30 cellular contexts compared by ENCODE assay signal in genomic region chr3:101143002-101143401, GRCh38.
"Had no signal": no experiment of that assay in that cellular context is flagged by ENCODE, and none has a peak within 500 bp of the region (broad histone marks: within the 10 kb centered on the region; RNA-seq: fewer than 3 reads in every experiment).

No MANE protein-coding gene starts in this region.

- H3K36me3 ChIP-seq: adrenal gland, ascending aorta, cardiac muscle cell, right lobe of liver, thoracic aorta, uterus had no signal

- H3K4me3 Mint-ChIP-seq: activated naive CD4-positive, alpha-beta T cell treated with anti-CD3 and anti-CD28 coated beads for 36 hours; activated naive CD8-positive, alpha-beta T cell treated with anti-CD3 and anti-CD28 coated beads for 36 hours; activated T-helper 1 cell treated with anti-CD3 and anti-CD28 coated beads, Interleukin-12 subunit alpha, Interleukin-12 subunit beta, Interleukin-2, Interleukin-4 antibody, amounts not matched to agents 30 ng/mL and 10 ng/mL and 1 ng/mL, durations not matched to agents 14 hours and 24 hours and 36 hours; brain; effector memory CD8-positive, alpha-beta T cell; mesothelial cell of epicardium; naive thymus-derived CD8-positive, alpha-beta T cell; neural crest cell had no signal

- H3K27me3 ChIP-seq: adrenal gland, ascending aorta, cardiac muscle cell, right lobe of liver, uterus had no signal

- DNase-seq: activated CD4-positive, alpha-beta T cell treated with anti-CD3 and anti-CD28 coated beads for 4 hours; activated CD4-positive, alpha-beta T cell treated with anti-CD3 and anti-CD28 coated beads, Interleukin-2, amount 50 U/mL, for 48 hours; activated CD8-positive, alpha-beta memory T cell treated with anti-CD3 and anti-CD28 coated beads for 24 hours; activated effector memory CD4-positive, alpha-beta T cell treated with anti-CD3 and anti-CD28 coated beads, Interleukin-2, amount 50 U/mL, for 16 hours; activated naive CD4-positive, alpha-beta T cell treated with anti-CD3 and anti-CD28 coated beads for 36 hours; activated naive CD8-positive, alpha-beta T cell treated with anti-CD3 and anti-CD28 coated beads for 36 hours; activated T-cell treated with anti-CD3 and anti-CD28 coated beads, Interleukin-2, amount 50 U/mL, for 1 hour; adrenal gland; cortex of kidney; effector memory CD8-positive, alpha-beta T cell; foreskin fibroblast; left cardiac atrium; mammary epithelial cell; naive thymus-derived CD8-positive, alpha-beta T cell; right lobe of liver; stimulated activated CD4-positive, alpha-beta T cell treated with anti-CD3 and anti-CD28 coated beads, Interleukin-12 subunit alpha, Interleukin-12 subunit beta, amount 100 ng/mL, for 4 hours; stimulated activated CD4-positive, alpha-beta T cell treated with anti-CD3 and anti-CD28 coated beads, Interleukin-4, amount 100 ng/mL, for 1 hour; stimulated activated naive CD8-positive, alpha-beta T cell treated with anti-CD3 and anti-CD28 coated beads, Interleukin-15, Interleukin-2, amounts not matched to agents 100 U/mL and 50 U/mL, for 24 hours; trophoblast cell; uterus had no signal

- H3K27me3 Mint-ChIP-seq: brain had no signal

- H3K36me3 Mint-ChIP-seq: activated naive CD8-positive, alpha-beta T cell treated with anti-CD3 and anti-CD28 coated beads for 36 hours; brain; mesothelial cell of epicardium; naive thymus-derived CD8-positive, alpha-beta T cell had no signal

- H3K9me3 ChIP-seq: adrenal gland, ascending aorta, right lobe of liver, thoracic aorta, uterus had no signal

- H3K9me3 Mint-ChIP-seq: activated naive CD4-positive, alpha-beta T cell treated with anti-CD3 and anti-CD28 coated beads for 36 hours; activated naive CD8-positive, alpha-beta T cell treated with anti-CD3 and anti-CD28 coated beads for 36 hours; activated T-helper 1 cell treated with anti-CD3 and anti-CD28 coated beads, Interleukin-12 subunit alpha, Interleukin-12 subunit beta, Interleukin-2, Interleukin-4 antibody, amounts not matched to agents 30 ng/mL and 10 ng/mL and 1 ng/mL, durations not matched to agents 14 hours and 24 hours and 36 hours; brain; effector memory CD8-positive, alpha-beta T cell; mesothelial cell of epicardium; naive thymus-derived CD8-positive, alpha-beta T cell; neural crest cell had no signal

- H3K4me3 ChIP-seq: adrenal gland, ascending aorta, cardiac muscle cell, right lobe of liver, skin epidermis, thoracic aorta, uterus had no signal

- ATAC-seq: effector memory CD8-positive, alpha-beta T cell; left cardiac atrium; naive thymus-derived CD8-positive, alpha-beta T cell; right lobe of liver; stimulated activated naive CD8-positive, alpha-beta T cell treated with anti-CD3 and anti-CD28 coated beads, Interleukin-15, Interleukin-2, amounts not matched to agents 100 U/mL and 50 U/mL, for 24 hours had no signal

- H3K27ac Mint-ChIP-seq: activated naive CD4-positive, alpha-beta T cell treated with anti-CD3 and anti-CD28 coated beads for 36 hours; activated naive CD8-positive, alpha-beta T cell treated with anti-CD3 and anti-CD28 coated beads for 36 hours; activated T-helper 1 cell treated with anti-CD3 and anti-CD28 coated beads, Interleukin-12 subunit alpha, Interleukin-12 subunit beta, Interleukin-2, Interleukin-4 antibody, amounts not matched to agents 30 ng/mL and 10 ng/mL and 1 ng/mL, durations not matched to agents 14 hours and 24 hours and 36 hours; brain; effector memory CD8-positive, alpha-beta T cell; mesothelial cell of epicardium; naive thymus-derived CD8-positive, alpha-beta T cell had no signal

- H3K4me1 ChIP-seq: adrenal gland, ascending aorta, parathyroid adenoma, right lobe of liver, uterus had no signal

- H3K27ac ChIP-seq: adrenal gland, ascending aorta, cardiac muscle cell, parathyroid adenoma, right lobe of liver, thoracic aorta, uterus, VCaP had no signal

- H3K4me1 Mint-ChIP-seq: brain; naive thymus-derived CD8-positive, alpha-beta T cell; neural crest cell had no signal
